ENCODE assay signal across 8 cellular contexts in genomic region chr3:140941090-140941433, GRCh38. TPM values are rescaled to one million over a fixed set of nuclear protein-coding genes. Genes with fewer than 3 reads are reported as not detected.
DNase-seq lines count a peak whose midpoint lies in the region; ATAC-seq and TF ChIP-seq lines count a peak whose summit lies in the region.

No MANE protein-coding gene starts in this region.

- peak overlapping the region; percentile 13; the same call in 1 of the 2 replicates for H3K9ac ChIP-seq in MM.1S (ENCODE audit: low read length)

- H2AFZ ChIP-seq in MM.1S (ENCODE audit: low read length) = peak overlapping the region; percentile 41

- H3K4me3 ChIP-seq in BE2C (ENCODE audit: low read depth, low read length) (peak overlapping the region; percentile 80), MM.1S (ENCODE audit: low read length) (peak overlapping the region; percentile 44), ectodermal cell (ENCODE audit: insufficient read depth, low read depth, low read length) (peak overlapping the region; percentile 77)

- H3K36me3 Mint-ChIP-seq in nephron progenitor cell (ENCODE audit: low read depth) = peaks cover 12% of the 10 kb centered on the region

- H3K27ac ChIP-seq in MM.1S (ENCODE audit: low read length) = peak overlapping the region; percentile 7; the same call in 1 of the 2 replicates
- peak overlapping the region; percentile 72 for H3K27ac ChIP-seq in ectodermal cell (ENCODE audit: insufficient read depth, low read depth, low read length, poor library complexity, severe bottlenecking)

- peaks cover 40% of the 10 kb centered on the region for H3K79me2 ChIP-seq in MM.1S (ENCODE audit: low read length)

- H3K9me3 Mint-ChIP-seq in nephron progenitor cell = peaks cover 35% of the 10 kb centered on the region

- DNase-seq in BE2C (no peak), MM.1S (no peak), nephron progenitor cell (no peak), ACHN (no peak)

- 0 out of 2 replicates have a peak, but pooled peaks cover under 1% of the 10 kb centered on the region for H4K20me1 ChIP-seq in MM.1S (ENCODE audit: insufficient read depth, low read length)

- peak overlapping the region; percentile 50 for H3K4me2 ChIP-seq in MM.1S (ENCODE audit: low read depth, low read length)

- H3K4me3 Mint-ChIP-seq in nephron progenitor cell = peak overlapping the region; percentile 98

- H3K9me3 ChIP-seq in BE2C (no peaks in the 10 kb centered on the region), MM.1S (replicated peaks; ENCODE audit: insufficient read depth, low read length) (no peaks in the 10 kb centered on the region), ectodermal cell (ENCODE audit: control insufficient read depth, low read length) (no peaks in the 10 kb centered on the region)

- no peaks in the 10 kb centered on the region; the same call in 1 of the 2 replicates for H3K27me3 ChIP-seq in BE2C
- H3K27me3 ChIP-seq in MM.1S (replicated peaks; ENCODE audit: insufficient read depth, low read length) = no peaks in the 10 kb centered on the region
- H3K27me3 ChIP-seq in ectodermal cell (ENCODE audit: control insufficient read depth, insufficient read depth, low read length, poor library complexity, severe bottlenecking) = no peaks in the 10 kb centered on the region

- TF ChIP-seq CTCF in BE2C (IDR thresholded peaks at IDR 0.05; ENCODE audit: low read depth, low read length) (no peak), MM.1S (IDR thresholded peaks at IDR 0.05; ENCODE audit: low read length) (no peak), nephron progenitor cell (IDR thresholded peaks at IDR 0.05) (no peak)

- peaks cover 10% of the 10 kb centered on the region for H3K27me3 Mint-ChIP-seq in nephron progenitor cell (ENCODE audit: low read depth, poor library complexity)

- peak overlapping the region; percentile 96 for H3K27ac Mint-ChIP-seq in nephron progenitor cell

- no peaks in the 10 kb centered on the region; the same call in 1 of the 2 replicates for H3K4me1 ChIP-seq in BE2C
- peaks cover 12% of the 10 kb centered on the region for H3K4me1 ChIP-seq in MM.1S (ENCODE audit: low read length)
- peaks cover 7% of the 10 kb centered on the region for H3K4me1 ChIP-seq in ectodermal cell (ENCODE audit: control insufficient read depth, insufficient read depth, low read length)

- H3K4me1 Mint-ChIP-seq in nephron progenitor cell = peaks cover 35% of the 10 kb centered on the region

- H3K9me2 ChIP-seq in MM.1S (replicated peaks; ENCODE audit: insufficient read depth, low read length) = no peaks in the 10 kb centered on the region

- H3K36me3 ChIP-seq in BE2C (no peaks in the 10 kb centered on the region), MM.1S (replicated peaks; ENCODE audit: insufficient read depth, low read length) (no peaks in the 10 kb centered on the region), ectodermal cell (ENCODE audit: control insufficient read depth, insufficient read depth, low read length) (no peaks in the 10 kb centered on the region)

- in situ Hi-C loops in ACHN (cut with HindIII; ENCODE audit: low pct_ligation_motif_present, low pct_unique_long_range_greater_than_20kb, low sequenced_read_pairs) = no loop called here

- no peaks in the 10 kb centered on the region; the same call in 1 of the 2 replicates for H3F3A ChIP-seq in MM.1S (ENCODE audit: insufficient read depth, low read length)

- no peak for ATAC-seq in HG03565 (IDR thresholded peaks at IDR 0.05; ENCODE audit: unreplicated experiment)
- no peak for ATAC-seq in GM18867 (IDR thresholded peaks at IDR 0.05; ENCODE audit: unreplicated experiment)
- no peak for ATAC-seq in HG03469 (IDR thresholded peaks at IDR 0.05; ENCODE audit: unreplicated experiment)

- 54 to 59% methylated on average over 3 to 5 of the region's 5 CpGs for WGBS in ectodermal cell, 2 experiments

RNA-seq across cellular contexts. Expression of gene SLC25A36, which starts 0.6 kb away (rescaled TPM):
- 46.7 TPM for polyA plus RNA-seq in BE2C (2012; ENCODE audit: insufficient read depth, insufficient read length, low read depth)
- 84.1 TPM for polyA plus RNA-seq in ectodermal cell (2013, experiment 1 of 4)
- polyA plus RNA-seq in ectodermal cell (2013, experiment 2 of 4) = 110 TPM
- 91.3 TPM for polyA plus RNA-seq in ectodermal cell (2013, experiment 3 of 4)
- polyA plus RNA-seq in ectodermal cell (2013, experiment 4 of 4) = 106 TPM
